Comparison of ENCODE assay signal across 11 cellular contexts in the genomic region with DNA sequence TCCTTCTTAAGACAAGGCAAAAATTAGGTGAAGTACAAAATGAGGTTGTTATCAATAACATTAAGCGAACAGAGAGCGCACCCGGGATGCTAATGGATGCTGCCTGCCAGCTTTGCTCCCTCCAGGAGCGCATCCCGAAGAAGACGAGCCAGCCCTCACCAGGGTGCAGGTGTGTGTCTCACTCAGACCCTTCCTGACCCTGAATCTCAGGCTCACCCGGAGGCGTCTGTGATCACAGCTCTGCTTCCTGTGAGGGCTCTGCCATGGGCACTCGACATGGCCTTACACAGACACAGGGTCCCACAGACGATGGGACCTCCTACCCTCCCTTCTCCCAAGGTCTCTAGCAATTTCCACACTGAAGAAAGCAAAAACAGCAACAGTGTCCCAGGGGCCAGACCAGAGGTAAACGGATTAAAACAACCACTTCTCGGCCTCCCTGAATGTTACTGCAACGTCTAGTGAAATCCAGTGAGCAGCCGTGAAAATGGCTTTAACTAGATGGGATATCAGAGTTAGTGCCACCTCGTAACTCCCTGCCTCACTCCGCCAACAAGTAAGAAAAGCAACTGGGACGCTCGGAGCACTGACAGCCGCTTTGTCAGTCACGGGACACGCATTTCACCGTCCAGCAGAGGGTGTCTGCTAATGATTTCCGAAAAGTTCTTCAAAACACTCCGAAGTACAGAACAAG. TPM values are rescaled to one million over a fixed set of nuclear protein-coding genes. Genes with fewer than 3 reads are reported as not detected.
A peak's percentile ranks its signal among the peaks of the same experiment; 100 is the strongest.
DNase-seq lines count a peak whose midpoint lies in the region; ATAC-seq and TF ChIP-seq lines count a peak whose summit lies in the region.
"Had no signal": no experiment of that assay in that cellular context is flagged by ENCODE, and none has a peak within 500 bp of the region (broad histone marks: within the 10 kb centered on the region; RNA-seq: fewer than 3 reads in every experiment).

No MANE protein-coding gene starts in this region.

- H3K4me1 ChIP-seq in hepatocyte (ENCODE audit: insufficient read depth), result no peaks in the 10 kb centered on the region

- H3K4me3 Mint-ChIP-seq in MCF 10A (ENCODE audit: unreplicated experiment) (no peak overlapping the region), WTC11 (no peak overlapping the region), type B pancreatic cell (no peak overlapping the region)
- H3K4me3 Mint-ChIP-seq: activated CD8-positive, alpha-beta T cell treated with anti-CD3 and anti-CD28 coated beads for 36 hours had no signal

- in situ Hi-C loops in T47D (cut with HindIII; ENCODE audit: low pct_unique_long_range_greater_than_20kb, low sequenced_read_pairs), result no loop called here

- no peak overlapping the region for H3K4me2 ChIP-seq in hepatocyte

- no peaks in the 10 kb centered on the region for H3K27me3 ChIP-seq in hepatocyte

- intact Hi-C loops in MCF 10A (cut with micrococcal nuclease), result no loop called here

- CTCF ChIA-PET in MCF 10A (lab: Yijun Ruan, JAX), result interaction anchor here (2.0 kb wide), 1 partner anchor 33 kb away, joined by 8 read pairs; no protein-coding TSS in a partner anchor
- CTCF ChIA-PET in WTC11 (lab: Charles Lee), result interaction anchor here (1.2 to 2.0 kb wide), 2 partner anchors 33 to 46 kb away, joined by 3 to 4 read pairs; a partner anchor contains a TSS

- H3K9me2 ChIP-seq in hepatocyte (replicated peaks; ENCODE audit: insufficient read depth), result no peaks in the 10 kb centered on the region

- H3K36me3 ChIP-seq in hepatocyte (replicated peaks; ENCODE audit: insufficient read depth, low read depth), result no peaks in the 10 kb centered on the region

- H3K27me3 Mint-ChIP-seq in MCF 10A (ENCODE audit: insufficient read depth, unreplicated experiment) (peaks cover 15% of the 10 kb centered on the region), WTC11 (ENCODE audit: low read depth) (no peaks in the 10 kb centered on the region), type B pancreatic cell (no peaks in the 10 kb centered on the region)
- H3K27me3 Mint-ChIP-seq: activated CD8-positive, alpha-beta T cell treated with anti-CD3 and anti-CD28 coated beads for 36 hours had no signal

- DNase-seq in T47D (ENCODE audit: low read depth in 1 of 2, low spot score in 1 of 2) (peak; percentile 65 to 74), MCF 10A (ENCODE audit: unreplicated experiment) (no peak), WTC11 (ENCODE audit: low spot score) (no peak), hepatocyte (ENCODE audit: low spot score) (no peak), type B pancreatic cell (ENCODE audit: extremely low spot score, unreplicated experiment) (no peak), NCI-H345 (lab: John Stamatoyannopoulos, UW) (no peak), GM19238 (ENCODE audit: insufficient read length, low spot score) (no peak)
- no peak for DNase-seq in activated CD4-positive, CD25-positive, alpha-beta regulatory T cell (lab: John Stamatoyannopoulos, UW)
- DNase-seq: activated CD8-positive, alpha-beta T cell treated with anti-CD3 and anti-CD28 coated beads for 36 hours; DMS79 treated with DMSO at 0.1 percent for 48 hours; NCI-H1417 had no signal

- no peaks in the 10 kb centered on the region for H4K20me1 ChIP-seq in hepatocyte (ENCODE audit: insufficient read depth, poor library complexity, severe bottlenecking)

- POLR2A ChIA-PET in MCF 10A (lab: Yijun Ruan, JAX) (no interaction called here), WTC11 (lab: Charles Lee) (no interaction called here)

- H3K79me2 ChIP-seq in hepatocyte, result no peaks in the 10 kb centered on the region

- peak; percentile 64 for ATAC-seq in WTC11
- ATAC-seq: activated CD8-positive, alpha-beta T cell treated with anti-CD3 and anti-CD28 coated beads for 36 hours had no signal

- no peak overlapping the region for H2AFZ ChIP-seq in hepatocyte

- H3K9me3 Mint-ChIP-seq in MCF 10A (ENCODE audit: unreplicated experiment) (no peaks in the 10 kb centered on the region), WTC11 (peaks cover 4% of the 10 kb centered on the region; the same call in 1 of the 2 replicates), type B pancreatic cell (no peaks in the 10 kb centered on the region)
- H3K9me3 Mint-ChIP-seq: activated CD8-positive, alpha-beta T cell treated with anti-CD3 and anti-CD28 coated beads for 36 hours had no signal

- no peaks in the 10 kb centered on the region for H3K9me3 ChIP-seq in hepatocyte (ENCODE audit: low read depth)

- TF ChIP-seq CTCF in MCF 10A (IDR thresholded peaks at IDR 0.05; ENCODE audit: unreplicated experiment), result no peak
- no peak for TF ChIP-seq CTCF in WTC11 (IDR thresholded peaks at IDR 0.05)
- peak; percentile 20 for TF ChIP-seq CTCF in hepatocyte (IDR thresholded peaks at IDR 0.05; ENCODE audit: poor library complexity)
- TF ChIP-seq CTCF in type B pancreatic cell (conservative IDR thresholded peaks at IDR 0.05), result peak; percentile 56

- no peak overlapping the region for H3K27ac ChIP-seq in hepatocyte

- H3K36me3 Mint-ChIP-seq in MCF 10A (ENCODE audit: insufficient read depth, unreplicated experiment) (no peaks in the 10 kb centered on the region), WTC11 (no peaks in the 10 kb centered on the region), type B pancreatic cell (peaks cover 7% of the 10 kb centered on the region)

- H3K4me3 ChIP-seq in hepatocyte, result no peak overlapping the region

- H3K4me1 Mint-ChIP-seq in MCF 10A (ENCODE audit: insufficient read depth, unreplicated experiment), result no peaks in the 10 kb centered on the region
- peaks cover 9% of the 10 kb centered on the region; the same call in 1 of the 2 replicates for H3K4me1 Mint-ChIP-seq in WTC11
- H3K4me1 Mint-ChIP-seq in type B pancreatic cell (ENCODE audit: unreplicated experiment), result peaks cover 31% of the 10 kb centered on the region

- BruUV-seq in MCF 10A (replicated peaks; lab: Mats Ljungman, UMichigan), result no TSS peak

- 68% methylated on average over 23 of the region's 24 CpGs for WGBS in hepatocyte (ENCODE audit: low lambda C conversion rate, missing lambda C conversion rate)

- H3K27ac Mint-ChIP-seq in MCF 10A (ENCODE audit: low read depth, unreplicated experiment), result no peak overlapping the region
- H3K27ac Mint-ChIP-seq in WTC11, result peak overlapping the region; percentile 25; the same call in 1 of the 2 replicates
- H3K27ac Mint-ChIP-seq in type B pancreatic cell, result peak overlapping the region; percentile 19
- H3K27ac Mint-ChIP-seq: activated CD8-positive, alpha-beta T cell treated with anti-CD3 and anti-CD28 coated beads for 36 hours had no signal

TF ChIP-seq in WTC11, 78 proteins besides CTCF, POLR2A, EP300 and RAD21:
- TF ChIP-seq ZBTB21 (CRISPR knock-in tag; IDR thresholded peaks at IDR 0.05; ENCODE audit: borderline replicate concordance) (no peak), KAT7 (CRISPR knock-in tag; IDR thresholded peaks at IDR 0.05; ENCODE audit: borderline replicate concordance) (no peak), SOX15 (CRISPR knock-in tag; IDR thresholded peaks at IDR 0.05) (no peak), ESRRA (CRISPR knock-in tag; IDR thresholded peaks at IDR 0.05; ENCODE audit: borderline replicate concordance) (no peak)
- TF ChIP-seq, protein P1, sequence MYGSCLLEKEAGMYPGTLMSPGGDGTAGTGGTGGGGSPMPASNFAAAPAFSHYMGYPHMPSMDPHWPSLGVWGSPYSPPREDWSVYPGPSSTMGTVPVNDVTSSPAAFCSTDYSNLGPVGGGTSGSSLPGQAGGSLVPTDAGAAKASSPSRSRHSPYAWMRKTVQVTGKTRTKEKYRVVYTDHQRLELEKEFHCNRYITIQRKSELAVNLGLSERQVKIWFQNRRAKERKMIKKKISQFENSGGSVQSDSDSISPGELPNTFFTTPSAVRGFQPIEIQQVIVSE (CRISPR knock-in tag; IDR thresholded peaks at IDR 0.05; ENCODE audit: borderline replicate concordance), result no peak
- TF ChIP-seq, protein P2, sequence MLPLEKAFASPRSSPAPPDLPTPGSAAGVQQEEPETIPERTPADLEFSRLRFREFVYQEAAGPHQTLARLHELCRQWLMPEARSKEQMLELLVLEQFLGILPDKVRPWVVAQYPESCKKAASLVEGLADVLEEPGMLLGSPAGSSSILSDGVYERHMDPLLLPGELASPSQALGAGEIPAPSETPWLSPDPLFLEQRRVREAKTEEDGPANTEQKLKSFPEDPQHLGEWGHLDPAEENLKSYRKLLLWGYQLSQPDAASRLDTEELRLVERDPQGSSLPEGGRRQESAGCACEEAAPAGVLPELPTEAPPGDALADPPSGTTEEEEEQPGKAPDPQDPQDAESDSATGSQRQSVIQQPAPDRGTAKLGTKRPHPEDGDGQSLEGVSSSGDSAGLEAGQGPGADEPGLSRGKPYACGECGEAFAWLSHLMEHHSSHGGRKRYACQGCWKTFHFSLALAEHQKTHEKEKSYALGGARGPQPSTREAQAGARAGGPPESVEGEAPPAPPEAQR (CRISPR knock-in tag; IDR thresholded peaks at IDR 0.05), result no peak
- TF ChIP-seq, protein P3, sequence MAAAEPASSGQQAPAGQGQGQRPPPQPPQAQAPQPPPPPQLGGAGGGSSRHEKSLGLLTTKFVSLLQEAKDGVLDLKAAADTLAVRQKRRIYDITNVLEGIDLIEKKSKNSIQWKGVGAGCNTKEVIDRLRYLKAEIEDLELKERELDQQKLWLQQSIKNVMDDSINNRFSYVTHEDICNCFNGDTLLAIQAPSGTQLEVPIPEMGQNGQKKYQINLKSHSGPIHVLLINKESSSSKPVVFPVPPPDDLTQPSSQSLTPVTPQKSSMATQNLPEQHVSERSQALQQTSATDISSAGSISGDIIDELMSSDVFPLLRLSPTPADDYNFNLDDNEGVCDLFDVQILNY (CRISPR knock-in tag; IDR thresholded peaks at IDR 0.05), result no peak

RNA-seq across cellular contexts. Expression of a gene that starts 11.7 kb away (rescaled TPM):
- total RNA-seq in MCF 10A (2022) (0.63 and 0.71 TPM in 2 replicates), WTC11 (2021) (18.9 to 20.1 TPM (median 20.1 TPM) in 3 replicates), hepatocyte (4.0 and 5.2 TPM in 2 replicates), type B pancreatic cell (ENCODE audit: low replicate concordance) (9.8 and 13.6 TPM in 2 replicates)
- 2.0 and 3.2 TPM in 2 replicates for polyA plus RNA-seq in hepatocyte

RNA-seq across cellular contexts. Expression of a gene that starts 41.9 kb away (rescaled TPM):
- total RNA-seq in MCF 10A (2022) (not detected in 2 replicates), WTC11 (2021) (0.11 TPM in 1 of 3 replicates, not detected in the others), hepatocyte (not detected in 2 replicates), type B pancreatic cell (ENCODE audit: low replicate concordance) (not detected in 2 replicates)
- polyA plus RNA-seq in hepatocyte, result 0.68 and 0.95 TPM in 2 replicates
- total RNA-seq: activated CD8-positive, alpha-beta T cell treated with anti-CD3 and anti-CD28 coated beads for 36 hours had no signal

RNA-seq across cellular contexts. Expression of a gene that starts 45.7 kb away (rescaled TPM):
- total RNA-seq in MCF 10A (2022) (174 and 175 TPM in 2 replicates), WTC11 (2021) (80.8 to 87.2 TPM (median 85.6 TPM) in 3 replicates), hepatocyte (83.2 and 86.2 TPM in 2 replicates), type B pancreatic cell (ENCODE audit: low replicate concordance) (76.5 and 96.3 TPM in 2 replicates)
- 93.8 and 98.1 TPM in 2 replicates for polyA plus RNA-seq in hepatocyte

Comparison
In these comparisons a context has a peak if more than half of its experiments do, and no peak if none do; other contexts are left out.
1. DNase-seq: peak in T47D (2 of 2); none in MCF 10A (single experiment), WTC11 (single experiment), hepatocyte (single experiment), type B pancreatic cell (single experiment), NCI-H345 (single experiment), activated CD4-positive, CD25-positive, alpha-beta regulatory T cell (0 of 4) and GM19238 (single experiment).
2. CTCF ChIP-seq: peak in hepatocyte (single experiment) and type B pancreatic cell (single experiment); none in MCF 10A (single experiment) and WTC11 (single experiment).